16 cellular contexts compared by ENCODE assay signal in genomic region chr3:38036906-38037305, GRCh38. TPM values are rescaled to one million over a fixed set of nuclear protein-coding genes. Genes with fewer than 3 reads are reported as not detected.
DNase-seq lines count a peak whose midpoint lies in the region; ATAC-seq and TF ChIP-seq lines count a peak whose summit lies in the region.
"Had no signal": no experiment of that assay in that cellular context is flagged by ENCODE, and none has a peak within 500 bp of the region (broad histone marks: within the 10 kb centered on the region; RNA-seq: fewer than 3 reads in every experiment).

No MANE protein-coding gene starts in this region.

- H3K4me1 Mint-ChIP-seq in activated CD4-positive, alpha-beta T cell treated with anti-CD3 and anti-CD28 coated beads, Interleukin-2, amount 10 ng/mL, durations not matched to agents 7 days and 5 days, result peaks cover 46% of the 10 kb centered on the region
- H3K4me1 Mint-ChIP-seq in T-helper 17 cell (peaks cover 41% of the 10 kb centered on the region), glutamatergic neuron (ENCODE audit: low read depth, unreplicated experiment) (peaks cover 2% of the 10 kb centered on the region), neural crest cell (peaks cover 16% of the 10 kb centered on the region)

- no peaks in the 10 kb centered on the region for H3K9me3 ChIP-seq in T-helper 17 cell (ENCODE audit: control insufficient read depth, low read length, poor library complexity, severe bottlenecking)
- H3K9me3 ChIP-seq: BLaER1 had no signal

- no peaks in the 10 kb centered on the region for H3K27me3 Mint-ChIP-seq in activated CD4-positive, alpha-beta T cell treated with anti-CD3 and anti-CD28 coated beads, Interleukin-2, amount 10 ng/mL, durations not matched to agents 7 days and 5 days
- no peaks in the 10 kb centered on the region for H3K27me3 Mint-ChIP-seq in T-helper 17 cell
- peaks cover 10% of the 10 kb centered on the region for H3K27me3 Mint-ChIP-seq in glutamatergic neuron (ENCODE audit: unreplicated experiment)
- peaks cover 26% of the 10 kb centered on the region for H3K27me3 Mint-ChIP-seq in neural crest cell (ENCODE audit: low read depth)

- TF ChIP-seq CTCF in glutamatergic neuron (IDR thresholded peaks at IDR 0.05; ENCODE audit: partially characterized antibody, unreplicated experiment) (no peak), neural crest cell (conservative IDR thresholded peaks at IDR 0.05) (no peak), foreskin fibroblast (IDR thresholded peaks at IDR 0.05; ENCODE audit: low read depth, low read length) (no peak)

- ATAC-seq in T-helper 17 cell, result no peak

- H3K4me3 Mint-ChIP-seq in activated CD4-positive, alpha-beta T cell treated with anti-CD3 and anti-CD28 coated beads, Interleukin-2, amount 10 ng/mL, durations not matched to agents 7 days and 5 days, result no peak overlapping the region
- H3K4me3 Mint-ChIP-seq in T-helper 17 cell, result peak overlapping the region; percentile 37
- H3K4me3 Mint-ChIP-seq in glutamatergic neuron (ENCODE audit: unreplicated experiment), result peak overlapping the region; percentile 30
- H3K4me3 Mint-ChIP-seq in neural crest cell, result peak overlapping the region; percentile 21
- H3K4me3 Mint-ChIP-seq: HFFc6 had no signal

- no peak overlapping the region for H3K4me3 ChIP-seq in foreskin fibroblast (ENCODE audit: low read depth in 1 of 2, low read length in 2 of 2)
- H3K4me3 ChIP-seq: BLaER1, PC-9 had no signal

- POLR2A ChIA-PET in activated CD4-positive, alpha-beta T cell treated with anti-CD3 and anti-CD28 coated beads, Interleukin-2, amount 10 ng/mL, durations not matched to agents 7 days and 5 days (lab: Charles Lee), result no interaction called here

- peak overlapping the region; percentile 95 for H3K27ac Mint-ChIP-seq in activated CD4-positive, alpha-beta T cell treated with anti-CD3 and anti-CD28 coated beads, Interleukin-2, amount 10 ng/mL, durations not matched to agents 7 days and 5 days
- peak overlapping the region; percentile 91 for H3K27ac Mint-ChIP-seq in T-helper 17 cell
- H3K27ac Mint-ChIP-seq in glutamatergic neuron (ENCODE audit: unreplicated experiment), result no peak overlapping the region
- no peak overlapping the region for H3K27ac Mint-ChIP-seq in neural crest cell (ENCODE audit: unreplicated experiment)
- H3K27ac Mint-ChIP-seq: HFFc6 had no signal

- H3K36me3 Mint-ChIP-seq in activated CD4-positive, alpha-beta T cell treated with anti-CD3 and anti-CD28 coated beads, Interleukin-2, amount 10 ng/mL, durations not matched to agents 7 days and 5 days (ENCODE audit: low read depth), result peaks cover 14% of the 10 kb centered on the region
- H3K36me3 Mint-ChIP-seq in T-helper 17 cell (ENCODE audit: low read depth), result no peaks in the 10 kb centered on the region
- H3K36me3 Mint-ChIP-seq in glutamatergic neuron (ENCODE audit: unreplicated experiment), result no peaks in the 10 kb centered on the region
- H3K36me3 Mint-ChIP-seq in neural crest cell (ENCODE audit: low read depth), result no peaks in the 10 kb centered on the region

- CTCF ChIA-PET in activated CD4-positive, alpha-beta T cell treated with anti-CD3 and anti-CD28 coated beads, Interleukin-2, amount 10 ng/mL, durations not matched to agents 7 days and 5 days (lab: Charles Lee), result interaction anchor here (0.7 kb wide), 1 partner anchor 610 kb away, joined by 4 read pairs; no protein-coding TSS in a partner anchor

- DNase-seq in activated CD4-positive, alpha-beta T cell treated with anti-CD3 and anti-CD28 coated beads, Interleukin-2, amount 10 ng/mL, durations not matched to agents 7 days and 5 days, result no peak
- no peak for DNase-seq in activated CD4-positive, alpha-beta T cell treated with anti-CD3 and anti-CD28 coated beads, Interleukin-2, amount 50 U/mL, for 1 hour
- DNase-seq in T-helper 17 cell (no peak), glutamatergic neuron (no peak), neural crest cell (ENCODE audit: low read depth, low spot score) (no peak), NCI-H1436 (lab: John Stamatoyannopoulos, UW) (no peak), globus pallidus (ENCODE audit: low spot score) (no peak), foreskin fibroblast (no peak)
- DNase-seq: HFFc6, NCI-H1092 treated with DMSO at 0.1 percent for 48 hours, NCI-H1694, NCI-H510A treated with DMSO at 0.1 percent for 48 hours, PC-9 had no signal

- H3K9me3 Mint-ChIP-seq in activated CD4-positive, alpha-beta T cell treated with anti-CD3 and anti-CD28 coated beads, Interleukin-2, amount 10 ng/mL, durations not matched to agents 7 days and 5 days, result peaks cover 11% of the 10 kb centered on the region
- H3K9me3 Mint-ChIP-seq in glutamatergic neuron (ENCODE audit: unreplicated experiment) (peaks cover 4% of the 10 kb centered on the region), neural crest cell (no peaks in the 10 kb centered on the region)
- H3K9me3 Mint-ChIP-seq: HFFc6 had no signal

RNA-seq across cellular contexts. Expression of gene DLEC1, which starts 2.1 kb away (rescaled TPM):
- total RNA-seq in activated CD4-positive, alpha-beta T cell treated with anti-CD3 and anti-CD28 coated beads, Interleukin-2, amount 10 ng/mL, durations not matched to agents 7 days and 5 days, result 1 to 10 TPM; 1.4 to 2.3 TPM
- total RNA-seq in T-helper 17 cell (10 to 100 TPM in 1 of 2 donors, 1 to 10 TPM in 1; 8.6 to 16.3 TPM), glutamatergic neuron (ENCODE audit: unreplicated experiment) (0.42 TPM), neural crest cell (1.1 and 1.3 TPM in 2 replicates)
- total RNA-seq: Daoy had no signal

RNA-seq across cellular contexts. Expression of gene PLCD1, which starts 7.5 kb away (rescaled TPM):
- 10 to 100 TPM; 18.3 to 21.2 TPM for total RNA-seq in activated CD4-positive, alpha-beta T cell treated with anti-CD3 and anti-CD28 coated beads, Interleukin-2, amount 10 ng/mL, durations not matched to agents 7 days and 5 days
- total RNA-seq in T-helper 17 cell (10 to 100 TPM; 61.8 to 67.1 TPM), glutamatergic neuron (ENCODE audit: unreplicated experiment) (73.0 TPM), neural crest cell (36.9 and 37.2 TPM in 2 replicates)

RNA-seq across cellular contexts. Expression of gene VILL, which starts 46.3 kb away (rescaled TPM):
- total RNA-seq in activated CD4-positive, alpha-beta T cell treated with anti-CD3 and anti-CD28 coated beads, Interleukin-2, amount 10 ng/mL, durations not matched to agents 7 days and 5 days, result 10 to 100 TPM; 19.4 to 23.0 TPM
- total RNA-seq in T-helper 17 cell (10 to 100 TPM; 21.6 to 30.1 TPM), glutamatergic neuron (ENCODE audit: unreplicated experiment) (3.2 TPM), neural crest cell (4.9 and 6.2 TPM in 2 replicates)
- total RNA-seq: H4 had no signal

Comparison
In these comparisons a context has a peak if more than half of its experiments do, and no peak if none do; other contexts are left out.
1. H3K27ac Mint-ChIP-seq: peak in activated CD4-positive, alpha-beta T cell treated with anti-CD3 and anti-CD28 coated beads, Interleukin-2, amount 10 ng/mL, durations not matched to agents 7 days and 5 days (single experiment) and T-helper 17 cell (single experiment); none in glutamatergic neuron (single experiment) and neural crest cell (single experiment).